ENCODE assay signal across 11 cellular contexts in the genomic region with DNA sequence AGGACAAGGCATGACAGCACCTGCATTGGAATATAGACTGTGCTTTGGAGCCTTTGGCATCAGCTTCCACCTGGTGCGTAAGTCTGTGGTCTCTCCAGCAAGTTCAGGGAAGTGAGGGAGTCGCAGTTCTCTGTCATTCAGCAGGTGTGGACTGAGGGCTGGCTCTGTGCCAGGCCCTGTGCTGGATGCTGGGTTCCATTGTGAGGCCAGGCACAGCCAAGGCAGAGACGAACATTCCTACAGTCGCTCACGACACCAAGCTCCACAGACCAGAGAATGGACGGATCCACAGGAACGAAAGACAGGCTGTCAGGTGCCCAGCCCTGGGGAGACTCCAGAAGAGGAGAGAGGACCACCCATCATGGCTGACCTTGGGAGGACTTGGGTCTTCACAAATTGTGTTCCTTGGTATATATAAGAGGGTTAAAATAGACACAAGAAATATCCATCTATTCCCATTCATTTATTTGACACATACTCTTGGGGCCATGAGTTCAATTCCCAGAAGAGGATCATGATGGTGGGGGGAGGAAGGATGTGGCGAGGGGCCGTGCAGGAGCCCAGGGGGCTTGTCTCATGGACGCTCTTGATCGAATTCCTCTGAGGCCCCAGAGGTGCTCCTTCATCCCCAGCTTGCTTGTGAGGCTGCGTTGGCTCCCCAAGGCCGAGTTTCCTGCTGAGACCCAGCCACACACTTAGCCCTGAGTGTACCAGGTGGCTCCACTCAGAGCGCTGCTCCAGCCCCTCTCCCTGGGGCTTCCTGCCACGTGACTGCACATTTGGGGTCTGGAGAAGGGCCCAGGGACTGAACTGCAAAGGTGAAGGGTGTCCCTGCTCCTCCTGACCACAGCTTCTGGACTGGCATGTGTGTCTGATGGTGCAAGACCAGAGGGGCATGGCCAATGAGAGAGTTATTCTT. TPM values are rescaled to one million over a fixed set of nuclear protein-coding genes. Genes with fewer than 3 reads are reported as not detected.
A peak's percentile ranks its signal among the peaks of the same experiment; 100 is the strongest.
DNase-seq lines count a peak whose midpoint lies in the region; ATAC-seq and TF ChIP-seq lines count a peak whose summit lies in the region.
"Had no signal": no experiment of that assay in that cellular context is flagged by ENCODE, and none has a peak within 500 bp of the region (broad histone marks: within the 10 kb centered on the region; RNA-seq: fewer than 3 reads in every experiment).

No MANE protein-coding gene starts in this region.

- peak; percentile 51 for DNase-seq in activated CD4-positive, alpha-beta T cell treated with anti-CD3 and anti-CD28 coated beads for 48 hours
- DNase-seq in activated CD4-positive, alpha-beta T cell treated with anti-CD3 and anti-CD28 coated beads for 4 hours = no peak
- DNase-seq in Peyer's patch (peak in 1 of 3 donors; percentile 62), foreskin fibroblast (no peak), amygdala (lab: John Stamatoyannopoulos, UW) (no peak)
- DNase-seq: NCI-H226, right lobe of liver, SW 1271 had no signal

- H3K9me3 ChIP-seq in Peyer's patch (no peaks in the 10 kb centered on the region), duodenal mucosa (ENCODE audit: control insufficient read depth in 1 of 2, low read length in 2 of 2) (no peaks in the 10 kb centered on the region)
- H3K9me3 ChIP-seq: right lobe of liver had no signal

- peaks cover 87% of the 10 kb centered on the region for H3K4me1 Mint-ChIP-seq in stimulated activated naive CD8-positive, alpha-beta T cell treated with anti-CD3 and anti-CD28 coated beads, Interleukin-15, Interleukin-2, amounts not matched to agents 100 ng/mL and 50 ng/mL, for 24 hours (ENCODE audit: low read depth)

- TF ChIP-seq CTCF in Peyer's patch (IDR thresholded peaks at IDR 0.05) (no peak), foreskin fibroblast (IDR thresholded peaks at IDR 0.05; ENCODE audit: low read depth, low read length) (no peak)

- no peaks in the 10 kb centered on the region for H3K36me3 ChIP-seq in Peyer's patch
- no peaks in the 10 kb centered on the region for H3K36me3 ChIP-seq in duodenal mucosa (ENCODE audit: control insufficient read depth in 1 of 2, insufficient read depth in 2 of 2, low read length in 2 of 2)
- H3K36me3 ChIP-seq: right lobe of liver had no signal

- peaks cover 0 to 28% (median 3%) of the 10 kb centered on the region in 4 donors for H3K4me1 ChIP-seq in Peyer's patch
- peaks cover 12 to 20% of the 10 kb centered on the region in 2 donors for H3K4me1 ChIP-seq in duodenal mucosa (ENCODE audit: control insufficient read depth in 1 of 2, insufficient read depth in 2 of 2, low read length in 2 of 2)
- H3K4me1 ChIP-seq: right lobe of liver had no signal

- peak overlapping the region in 1 of 2 donors; percentile 53 for H3K9ac ChIP-seq in duodenal mucosa (ENCODE audit: low read depth in 1 of 2, low read length in 2 of 2)

- H3K27me3 Mint-ChIP-seq in stimulated activated naive CD8-positive, alpha-beta T cell treated with anti-CD3 and anti-CD28 coated beads, Interleukin-15, Interleukin-2, amounts not matched to agents 100 ng/mL and 50 ng/mL, for 24 hours = no peaks in the 10 kb centered on the region

- TF ChIP-seq POLR2A in Peyer's patch (IDR thresholded peaks at IDR 0.05) = no peak

- no peaks in the 10 kb centered on the region for H3K9me3 Mint-ChIP-seq in stimulated activated naive CD8-positive, alpha-beta T cell treated with anti-CD3 and anti-CD28 coated beads, Interleukin-15, Interleukin-2, amounts not matched to agents 100 ng/mL and 50 ng/mL, for 24 hours

- peaks cover 4% of the 10 kb centered on the region for H3K36me3 Mint-ChIP-seq in stimulated activated naive CD8-positive, alpha-beta T cell treated with anti-CD3 and anti-CD28 coated beads, Interleukin-15, Interleukin-2, amounts not matched to agents 100 ng/mL and 50 ng/mL, for 24 hours (ENCODE audit: low read depth)

- peak overlapping the region; percentile 94 for H3K27ac Mint-ChIP-seq in stimulated activated naive CD8-positive, alpha-beta T cell treated with anti-CD3 and anti-CD28 coated beads, Interleukin-15, Interleukin-2, amounts not matched to agents 100 ng/mL and 50 ng/mL, for 24 hours

- H3K27ac ChIP-seq in Peyer's patch = peak overlapping the region; percentile 64 to 75 (median 68)
- H3K27ac ChIP-seq in duodenal mucosa (ENCODE audit: low read depth, low read length) = no peak overlapping the region
- H3K27ac ChIP-seq: right lobe of liver had no signal

- peak overlapping the region; percentile 88 for H3K4me3 Mint-ChIP-seq in stimulated activated naive CD8-positive, alpha-beta T cell treated with anti-CD3 and anti-CD28 coated beads, Interleukin-15, Interleukin-2, amounts not matched to agents 100 ng/mL and 50 ng/mL, for 24 hours

- H3K4me3 ChIP-seq in Peyer's patch (peak overlapping the region in 3 of 4 donors; percentile 13 to 36 (median 21)), duodenal mucosa (ENCODE audit: low read depth in 1 of 2, low read length in 2 of 2) (peak overlapping the region; percentile 24 to 30), foreskin fibroblast (ENCODE audit: low read depth in 1 of 2, low read length in 2 of 2) (no peak overlapping the region)
- H3K4me3 ChIP-seq: right lobe of liver had no signal

- H3K27me3 ChIP-seq in Peyer's patch = no peaks in the 10 kb centered on the region
- H3K27me3 ChIP-seq in duodenal mucosa (ENCODE audit: control insufficient read depth in 1 of 2, insufficient read depth in 2 of 2, low read length in 2 of 2) = peaks cover 0 to 5% of the 10 kb centered on the region in 2 donors

- ATAC-seq in HG02763 (IDR thresholded peaks at IDR 0.05; ENCODE audit: unreplicated experiment) = no peak

RNA-seq across cellular contexts. Expression of gene ZNF831, which starts 3.5 kb away (rescaled TPM):
- total RNA-seq in Peyer's patch = 10 to 100 TPM in 1 of 4 donors, 1 to 10 TPM in 3; 1.7 to 11.6 (median 2.3) TPM

Comparison
In these comparisons a context has a peak if more than half of its experiments do, and no peak if none do; other contexts are left out.
1. H3K4me3 ChIP-seq: peak in Peyer's patch (3 of 4) and duodenal mucosa (2 of 2); none in foreskin fibroblast (0 of 2).